ENCODE assay signal across 20 cellular contexts in genomic region chr6:137821486-137821885, GRCh38. TPM values are rescaled to one million over a fixed set of nuclear protein-coding genes. Genes with fewer than 3 reads are reported as not detected.
DNase-seq lines count a peak whose midpoint lies in the region; ATAC-seq and TF ChIP-seq lines count a peak whose summit lies in the region.
"Had no signal": no experiment of that assay in that cellular context is flagged by ENCODE, and none has a peak within 500 bp of the region (broad histone marks: within the 10 kb centered on the region; RNA-seq: fewer than 3 reads in every experiment).

No MANE protein-coding gene starts in this region.

- H3K36me3 ChIP-seq in fibroblast of lung (ENCODE audit: control insufficient read depth, insufficient read depth, low read length) (no peaks in the 10 kb centered on the region), testis (ENCODE audit: low read depth, missing control alignments) (no peaks in the 10 kb centered on the region)
- H3K36me3 ChIP-seq: MG63, uterus had no signal

- H3K27me3 ChIP-seq in fibroblast of lung (ENCODE audit: control insufficient read depth, insufficient read depth, low read length) (no peaks in the 10 kb centered on the region), testis (no peaks in the 10 kb centered on the region)
- H3K27me3 ChIP-seq: hepatocyte, MG63, uterus had no signal

- H3K4me1 ChIP-seq in fibroblast of lung (ENCODE audit: control insufficient read depth, extremely low read depth, insufficient read depth, low read length): peaks cover 17% of the 10 kb centered on the region
- H3K4me1 ChIP-seq in testis: peaks cover 28% of the 10 kb centered on the region

- no peak overlapping the region for H3K4me3 ChIP-seq in fibroblast of lung (replicated peaks in 1 of 4; ENCODE audit: control extremely low read depth in 1 of 4, insufficient read depth in 1 of 4, low read depth in 3 of 4, low read length in 4 of 4)
- H3K4me3 ChIP-seq in testis: no peak overlapping the region
- H3K4me3 ChIP-seq: hepatocyte, MG63, smooth muscle cell, uterus had no signal

- intact Hi-C loops in activated naive CD4-positive, alpha-beta T cell treated with anti-CD3 and anti-CD28 coated beads for 36 hours (cut with micrococcal nuclease): loop anchor here (10.0 kb wide), 2 partner anchors 657 to 1323 kb away; no protein-coding TSS in a partner anchor
- intact Hi-C loops in testis (cut with DNase I; ENCODE audit: low total_unique reads): no loop called here

- H3K27ac ChIP-seq in fibroblast of lung (ENCODE audit: insufficient read depth, low read length) (peak overlapping the region; percentile 49), testis (peak overlapping the region; percentile 0 to 21)
- H3K27ac ChIP-seq: hepatocyte, RWPE1 had no signal

- H4K20me1 ChIP-seq in fibroblast of lung (ENCODE audit: control insufficient read depth, extremely low read depth, insufficient read depth, low read length): no peaks in the 10 kb centered on the region

- H3K79me2 ChIP-seq in fibroblast of lung (ENCODE audit: control insufficient read depth, insufficient read depth, low read length): no peaks in the 10 kb centered on the region
- H3K79me2 ChIP-seq: hepatocyte had no signal

- WGBS in testis, 2 donors: 41 to 51% methylated on average over 3 of the region's 3 CpGs

- H3K4me3 Mint-ChIP-seq in activated naive CD4-positive, alpha-beta T cell treated with anti-CD3 and anti-CD28 coated beads for 36 hours: no peak overlapping the region
- H3K4me3 Mint-ChIP-seq in T-cell: peak overlapping the region in 1 of 3 donors; percentile 61
- H3K4me3 Mint-ChIP-seq: nephron had no signal

- no peak overlapping the region for H3K4me2 ChIP-seq in fibroblast of lung (ENCODE audit: extremely low read depth, insufficient read depth, low read length)
- H3K4me2 ChIP-seq: hepatocyte, smooth muscle cell had no signal

- no peak for TF ChIP-seq POLR2A in testis (IDR thresholded peaks at IDR 0.05)

- peak overlapping the region; percentile 19 for H3K27ac Mint-ChIP-seq in activated naive CD4-positive, alpha-beta T cell treated with anti-CD3 and anti-CD28 coated beads for 36 hours
- H3K27ac Mint-ChIP-seq in T-cell: peak overlapping the region; percentile 90 to 91
- H3K27ac Mint-ChIP-seq: progenitor cell of endocrine pancreas had no signal

- TF ChIP-seq CTCF in fibroblast of lung (conservative IDR thresholded peaks at IDR 0.05 in 1 of 2, IDR thresholded peaks at IDR 0.05 in 1 of 2; ENCODE audit: low read depth in 1 of 2, low read length in 2 of 2) (no peak), testis (IDR thresholded peaks at IDR 0.05) (no peak)

- peaks cover 2% of the 10 kb centered on the region for H3K36me3 Mint-ChIP-seq in activated naive CD4-positive, alpha-beta T cell treated with anti-CD3 and anti-CD28 coated beads for 36 hours (ENCODE audit: low read depth)
- no peaks in the 10 kb centered on the region for H3K36me3 Mint-ChIP-seq in T-cell

- no peaks in the 10 kb centered on the region for H3K27me3 Mint-ChIP-seq in activated naive CD4-positive, alpha-beta T cell treated with anti-CD3 and anti-CD28 coated beads for 36 hours (ENCODE audit: low read depth)
- H3K27me3 Mint-ChIP-seq in T-cell: no peaks in the 10 kb centered on the region
- H3K27me3 Mint-ChIP-seq: progenitor cell of endocrine pancreas had no signal

- H3K9me3 Mint-ChIP-seq in activated naive CD4-positive, alpha-beta T cell treated with anti-CD3 and anti-CD28 coated beads for 36 hours: no peaks in the 10 kb centered on the region
- H3K9me3 Mint-ChIP-seq in T-cell: peaks cover 0 to 3% (median 0%) of the 10 kb centered on the region in 3 donors
- H3K9me3 Mint-ChIP-seq: nephron had no signal

- ATAC-seq in T-cell (replicated peaks in 1 of 4) (no peak), HG02759 (IDR thresholded peaks at IDR 0.05; ENCODE audit: unreplicated experiment) (no peak)

- H3K9me3 ChIP-seq in fibroblast of lung (ENCODE audit: control insufficient read depth, insufficient read depth, low read depth, low read length): no peaks in the 10 kb centered on the region
- H3K9me3 ChIP-seq in testis: no peaks in the 10 kb centered on the region
- H3K9me3 ChIP-seq: MG63, uterus had no signal

- DNase-seq in activated naive CD4-positive, alpha-beta T cell treated with anti-CD3 and anti-CD28 coated beads for 36 hours: no peak
- DNase-seq in activated naive CD4-positive, alpha-beta T cell treated with anti-CD3 and anti-CD28 coated beads, Interleukin-2, amount 50 U/mL, for 16 hours: no peak
- no peak for DNase-seq in T-cell
- DNase-seq in fibroblast of lung (ENCODE audit: low read depth in 2 of 2): no peak
- DNase-seq in testis: no peak
- no peak for DNase-seq in GM03348 (ENCODE audit: low spot score)
- no peak for DNase-seq in activated effector memory CD4-positive, alpha-beta T cell treated with anti-CD3 and anti-CD28 coated beads, Interleukin-2, amount 50 U/mL, for 16 hours
- DNase-seq: activated CD4-positive, alpha-beta T cell treated with anti-CD3 and anti-CD28 coated beads, Interleukin-2, amount 50 U/mL, for 1 hour; activated T-cell treated with anti-CD3 and anti-CD28 coated beads for 4 hours; cortex of kidney; MG63; NCI-H345; stimulated activated CD4-positive, alpha-beta T cell treated with anti-CD3 and anti-CD28 coated beads, Interleukin-4, amount 100 ng/mL, for 1 hour; uterus had no signal

- CTCF ChIA-PET in activated naive CD4-positive, alpha-beta T cell treated with anti-CD3 and anti-CD28 coated beads for 36 hours (lab: Charles Lee): interaction anchor here (0.7 to 1.2 kb wide), 3 partner anchors 12 to 22 kb away, joined by 3 to 4 read pairs (median 3); no protein-coding TSS in a partner anchor
- CTCF ChIA-PET in T-cell (lab: Charles Lee): interaction anchor here (0.7 to 3.7 kb wide), 4 partner anchors 22 to 471 kb away, joined by 3 to 16 read pairs (median 6); no protein-coding TSS in a partner anchor

- peaks cover 83% of the 10 kb centered on the region for H3K4me1 Mint-ChIP-seq in activated naive CD4-positive, alpha-beta T cell treated with anti-CD3 and anti-CD28 coated beads for 36 hours (ENCODE audit: low read depth)
- H3K4me1 Mint-ChIP-seq in T-cell: peaks cover 78 to 89% (median 81%) of the 10 kb centered on the region in 3 donors

- no peak overlapping the region for H2AFZ ChIP-seq in fibroblast of lung (ENCODE audit: low read length)
- H2AFZ ChIP-seq: hepatocyte had no signal

- POLR2A ChIA-PET in T-cell (lab: Charles Lee): interaction anchor here (0.5 to 2.5 kb wide), 4 partner anchors 9 to 49 kb away, joined by 3 to 10 read pairs (median 6); partner anchors contain the start of gene TNFAIP3 (in 1 of the 2)

- H3K9ac ChIP-seq in fibroblast of lung (ENCODE audit: insufficient read depth, low read length): no peak overlapping the region

RNA-seq across cellular contexts. Expression of gene TNFAIP3, which starts 45.6 kb away (rescaled TPM):
- total RNA-seq in activated naive CD4-positive, alpha-beta T cell treated with anti-CD3 and anti-CD28 coated beads for 36 hours: 100 to 1,000 TPM; 289 to 294 TPM
- total RNA-seq in T-cell (1,000 to 10,000 TPM in 2 of 5 donors, 100 to 1,000 TPM in 3; 109 to 2,994 (median 145) TPM), fibroblast of lung (3.9 and 7.8 TPM in 2 replicates), testis (10 to 100 TPM; 12.6 to 15.2 TPM)
- polyA plus RNA-seq in fibroblast of lung (10.8 and 23.5 TPM in 2 replicates), testis (ENCODE audit: insufficient read depth, low read depth, low replicate concordance) (25.1 TPM)
- 6.0 and 11.2 TPM in 2 replicates for polyA plus RNA-seq in fibroblast of lung (2012)
- 6.8 and 9.6 TPM in 2 replicates for polyA minus RNA-seq in fibroblast of lung (ENCODE audit: low replicate concordance)

Comparison
In these comparisons a context has a peak if more than half of its experiments do, and no peak if none do; other contexts are left out.
1. RNA of gene TNFAIP3, which starts 45.6 kb away (total RNA-seq): 289 to 294 TPM in activated naive CD4-positive, alpha-beta T cell treated with anti-CD3 and anti-CD28 coated beads for 36 hours and 109 to 2,994 TPM in T-cell; 12.6 to 15.2 TPM in testis and 3.9 to 7.8 TPM in fibroblast of lung; every median in the first group is over 4 times any median in the second.